1 cellular context compared by ENCODE assay signal in genomic region chr1:150293433-150294253, GRCh38.
A peak's percentile ranks its signal among the peaks of the same experiment; 100 is the strongest.
TF ChIP-seq lines count a peak whose summit lies in the region.

TSS of gene MRPS21 (plus strand) at chr1:150293861. CDS start at chr1:150294367, 506 bp downstream.

TF ChIP-seq in HepG2, 621 proteins besides CTCF, POLR2A, EP300 and RAD21 (continued from another document and continues in another):
- TF ChIP-seq HMGXB3 (CRISPR knock-in tag; IDR thresholded peaks at IDR 0.05; ENCODE audit: borderline replicate concordance) (no peak; the same call in 1 of the 2 replicates), SMARCC2 (IDR thresholded peaks at IDR 0.05) (no peak), PTBP1 (IDR thresholded peaks at IDR 0.05; ENCODE audit: low read depth, low read length, poor library complexity, severe bottlenecking) (peak; percentile 63), ZNF709 (CRISPR knock-in tag; IDR thresholded peaks at IDR 0.05) (peak; percentile 49), SIN3A (IDR thresholded peaks at IDR 0.05; ENCODE audit: borderline replicate concordance, low read depth, low read length) (peak; percentile 92), HNF1B (CRISPR knock-in tag; IDR thresholded peaks at IDR 0.05) (peak; percentile 69), HOXA7 (CRISPR knock-in tag; IDR thresholded peaks at IDR 0.05) (no peak), ZBTB38 (CRISPR knock-in tag; IDR thresholded peaks at IDR 0.05) (peak; percentile 61; the same call in 1 of the 2 replicates), FOSL2 (CRISPR knock-in tag; IDR thresholded peaks at IDR 0.05) (peak; percentile 17; the same call in 1 of the 2 replicates), ZNF83 (CRISPR knock-in tag; IDR thresholded peaks at IDR 0.05; ENCODE audit: borderline replicate concordance) (no peak), NFKB2 (CRISPR knock-in tag; IDR thresholded peaks at IDR 0.05; ENCODE audit: borderline replicate concordance) (no peak; the same call in 1 of the 2 replicates), ZBTB26 (CRISPR knock-in tag; IDR thresholded peaks at IDR 0.05; ENCODE audit: borderline replicate concordance) (peak; percentile 30; the same call in 1 of the 2 replicates), NFE2 (CRISPR knock-in tag; IDR thresholded peaks at IDR 0.05) (no peak), REL (CRISPR knock-in tag; conservative IDR thresholded peaks at IDR 0.05) (no peak), TAF15 (IDR thresholded peaks at IDR 0.05; ENCODE audit: low read depth, low read length, poor library complexity, severe bottlenecking) (no peak), ZBTB42 (CRISPR knock-in tag; IDR thresholded peaks at IDR 0.05) (no peak), KLF13 (CRISPR knock-in tag; IDR thresholded peaks at IDR 0.05) (no peak), ZNF574 (CRISPR knock-in tag; IDR thresholded peaks at IDR 0.05) (peak; percentile 94), ZNF776 (CRISPR knock-in tag; IDR thresholded peaks at IDR 0.05) (no peak), ZBTB37 (CRISPR knock-in tag; IDR thresholded peaks at IDR 0.05) (no peak), ZNF451 (CRISPR knock-in tag; IDR thresholded peaks at IDR 0.05) (no peak), FOXM1 (CRISPR knock-in tag; IDR thresholded peaks at IDR 0.05) (no peak), NONO (IDR thresholded peaks at IDR 0.05) (no peak), NONO (CRISPR knock-in tag; conservative IDR thresholded peaks at IDR 0.05) (0 out of 2 replicates have a peak, but pooled peaks have one; percentile 45), ZNF639 (CRISPR knock-in tag; conservative IDR thresholded peaks at IDR 0.05) (no peak; the same call in 1 of the 2 replicates), ZNF232 (CRISPR knock-in tag; IDR thresholded peaks at IDR 0.05; ENCODE audit: borderline replicate concordance) (peak; percentile 44; the same call in 1 of the 2 replicates), MXI1 (IDR thresholded peaks at IDR 0.05; ENCODE audit: borderline replicate concordance, low read depth, low read length) (peak; percentile 97; the same call in 2 of the 3 replicates), ZNF367 (CRISPR knock-in tag; IDR thresholded peaks at IDR 0.05; ENCODE audit: borderline replicate concordance) (no peak), ZNF30 (CRISPR knock-in tag; IDR thresholded peaks at IDR 0.05) (no peak), RAD51 (IDR thresholded peaks at IDR 0.05; ENCODE audit: borderline replicate concordance) (no peak), SRSF9 (IDR thresholded peaks at IDR 0.05; ENCODE audit: borderline replicate concordance, insufficient read depth, low read depth, low read length, poor library complexity, severe bottlenecking) (no peak), GLMP (CRISPR knock-in tag; IDR thresholded peaks at IDR 0.05; ENCODE audit: borderline replicate concordance) (no peak), ZNF773 (CRISPR knock-in tag; IDR thresholded peaks at IDR 0.05; ENCODE audit: borderline replicate concordance) (0 out of 2 replicates have a peak, but pooled peaks have one; percentile 24), PRMT3 (CRISPR knock-in tag; IDR thresholded peaks at IDR 0.05; ENCODE audit: borderline replicate concordance, low read depth) (no peak; the same call in 1 of the 2 replicates), HOXA5 (CRISPR knock-in tag; IDR thresholded peaks at IDR 0.05) (no peak; the same call in 1 of the 2 replicates), KLF6 (CRISPR knock-in tag; IDR thresholded peaks at IDR 0.05) (no peak; the same call in 1 of the 2 replicates), ZNF136 (CRISPR knock-in tag; IDR thresholded peaks at IDR 0.05; ENCODE audit: low read depth) (no peak), ZNF44 (CRISPR knock-in tag; IDR thresholded peaks at IDR 0.05) (no peak), ZNF788 (CRISPR knock-in tag; IDR thresholded peaks at IDR 0.05; ENCODE audit: borderline replicate concordance) (peak; percentile 42; the same call in 1 of the 2 replicates), ZNF567 (CRISPR knock-in tag; IDR thresholded peaks at IDR 0.05; ENCODE audit: borderline replicate concordance) (0 out of 2 replicates have a peak, but pooled peaks have one; percentile 16), TOE1 (CRISPR knock-in tag; IDR thresholded peaks at IDR 0.05) (0 out of 2 replicates have a peak, but pooled peaks have one; percentile 71), THYN1 (CRISPR knock-in tag; IDR thresholded peaks at IDR 0.05; ENCODE audit: borderline replicate concordance, low read depth) (no peak), ZNF616 (CRISPR knock-in tag; IDR thresholded peaks at IDR 0.05; ENCODE audit: low read depth) (no peak), ZNF280B (CRISPR knock-in tag; IDR thresholded peaks at IDR 0.05; ENCODE audit: borderline replicate concordance) (peak; percentile 87; the same call in 1 of the 2 replicates), SP5 (CRISPR knock-in tag; IDR thresholded peaks at IDR 0.05; ENCODE audit: borderline replicate concordance, low read depth) (no peak), ZNF343 (CRISPR knock-in tag; IDR thresholded peaks at IDR 0.05) (no peak), SAP130 (CRISPR knock-in tag; IDR thresholded peaks at IDR 0.05; ENCODE audit: low read depth) (peak; percentile 98), PLSCR1 (CRISPR knock-in tag; IDR thresholded peaks at IDR 0.05; ENCODE audit: borderline replicate concordance) (no peak), ATF1 (CRISPR knock-in tag; IDR thresholded peaks at IDR 0.05) (peak; percentile 91)
